ENCODE assay signal across 23 cellular contexts in genomic region chr3:127666684-127667083, GRCh38.
"Had no signal": no experiment of that assay in that cellular context is flagged by ENCODE, and none has a peak within 500 bp of the region (broad histone marks: within the 10 kb centered on the region; RNA-seq: fewer than 3 reads in every experiment).

No MANE protein-coding gene starts in this region.

- H3K4me3 ChIP-seq: ascending aorta, body of pancreas, MG63 had no signal

- H3K36me3 ChIP-seq: ascending aorta had no signal

- H3K27ac Mint-ChIP-seq: activated B cell treated with CpG ODN at 0.5 μM for 24 hours; activated CD4-positive, alpha-beta T cell treated with anti-CD3 and anti-CD28 coated beads, Interleukin-2, amount 10 ng/mL, durations not matched to agents 24 days and 14 days; activated naive CD4-positive, alpha-beta T cell treated with anti-CD3 and anti-CD28 coated beads, Interleukin-2, amount 50 U/mL, for 24 hours; activated T-cell treated with anti-CD3 and anti-CD28 coated beads, Interleukin-2, amount 50 U/mL, for 72 hours; activated T-helper 2 cell treated with anti-CD3 and anti-CD28 coated beads, Interferon-gamma antibody, Interleukin-2, Interleukin-4, amounts not matched to agents 10 μg/mL and 5 μg/mL and 100 μg/mL, durations not matched to agents 14 hours and 24 hours and 36 hours; T-cell had no signal

- H3K9me3 Mint-ChIP-seq: activated B cell treated with CpG ODN at 0.5 μM for 24 hours; activated CD4-positive, alpha-beta T cell treated with anti-CD3 and anti-CD28 coated beads, Interleukin-2, amount 10 ng/mL, durations not matched to agents 24 days and 14 days; activated naive CD4-positive, alpha-beta T cell treated with anti-CD3 and anti-CD28 coated beads, Interleukin-2, amount 50 U/mL, for 24 hours; activated T-cell treated with anti-CD3 and anti-CD28 coated beads, Interleukin-2, amount 50 U/mL, for 72 hours; activated T-helper 2 cell treated with anti-CD3 and anti-CD28 coated beads, Interferon-gamma antibody, Interleukin-2, Interleukin-4, amounts not matched to agents 10 μg/mL and 5 μg/mL and 100 μg/mL, durations not matched to agents 14 hours and 24 hours and 36 hours; T-cell had no signal

- H3K4me3 Mint-ChIP-seq: activated B cell treated with CpG ODN at 0.5 μM for 24 hours; activated CD4-positive, alpha-beta T cell treated with anti-CD3 and anti-CD28 coated beads, Interleukin-2, amount 10 ng/mL, durations not matched to agents 24 days and 14 days; activated naive CD4-positive, alpha-beta T cell treated with anti-CD3 and anti-CD28 coated beads, Interleukin-2, amount 50 U/mL, for 24 hours; activated T-cell treated with anti-CD3 and anti-CD28 coated beads, Interleukin-2, amount 50 U/mL, for 72 hours; T-cell had no signal

- H3K36me3 Mint-ChIP-seq: activated naive CD4-positive, alpha-beta T cell treated with anti-CD3 and anti-CD28 coated beads, Interleukin-2, amount 50 U/mL, for 24 hours; T-cell had no signal

- ATAC-seq: activated T-cell treated with anti-CD3 and anti-CD28 coated beads, Interleukin-2, amount 50 U/mL, for 72 hours; body of pancreas; T-cell had no signal

- H3K9me3 ChIP-seq: ascending aorta, body of pancreas, MG63 had no signal

- H3K27ac ChIP-seq: ascending aorta, body of pancreas had no signal

- DNase-seq: activated B cell treated with CpG ODN at 0.5 μM for 24 hours; activated CD4-positive, alpha-beta T cell treated with anti-CD3 and anti-CD28 coated beads for 1 hour; activated CD4-positive, alpha-beta T cell treated with anti-CD3 and anti-CD28 coated beads, Interleukin-2, amount 10 ng/mL, durations not matched to agents 24 days and 14 days; activated CD4-positive, alpha-beta T cell treated with anti-CD3 and anti-CD28 coated beads, Interleukin-2, amount 50 U/mL, for 48 hours; activated CD8-positive, alpha-beta memory T cell treated with anti-CD3 and anti-CD28 coated beads, Interleukin-2, amount 50 U/mL, for 4 hours; activated naive CD4-positive, alpha-beta T cell; activated T-cell treated with anti-CD3 and anti-CD28 coated beads, Interleukin-2, amount 50 U/mL, for 72 hours; body of pancreas; MG63; MV-4-11; NCI-H1436; NCI-H2029 treated with DMSO at 0.1 percent for 48 hours; NCI-H345; NCI-H510A; NCI-H526 treated with DMSO at 0.1 percent for 48 hours; NCI-H82; SIG-M5; T-helper 2 cell; T1000 had no signal

- H3K27me3 Mint-ChIP-seq: activated B cell treated with CpG ODN at 0.5 μM for 24 hours; activated naive CD4-positive, alpha-beta T cell treated with anti-CD3 and anti-CD28 coated beads, Interleukin-2, amount 50 U/mL, for 24 hours; T-cell had no signal

- H3K27me3 ChIP-seq: ascending aorta, body of pancreas, MG63 had no signal
